ENCODE assay signal across 16 cellular contexts in the genomic region with DNA sequence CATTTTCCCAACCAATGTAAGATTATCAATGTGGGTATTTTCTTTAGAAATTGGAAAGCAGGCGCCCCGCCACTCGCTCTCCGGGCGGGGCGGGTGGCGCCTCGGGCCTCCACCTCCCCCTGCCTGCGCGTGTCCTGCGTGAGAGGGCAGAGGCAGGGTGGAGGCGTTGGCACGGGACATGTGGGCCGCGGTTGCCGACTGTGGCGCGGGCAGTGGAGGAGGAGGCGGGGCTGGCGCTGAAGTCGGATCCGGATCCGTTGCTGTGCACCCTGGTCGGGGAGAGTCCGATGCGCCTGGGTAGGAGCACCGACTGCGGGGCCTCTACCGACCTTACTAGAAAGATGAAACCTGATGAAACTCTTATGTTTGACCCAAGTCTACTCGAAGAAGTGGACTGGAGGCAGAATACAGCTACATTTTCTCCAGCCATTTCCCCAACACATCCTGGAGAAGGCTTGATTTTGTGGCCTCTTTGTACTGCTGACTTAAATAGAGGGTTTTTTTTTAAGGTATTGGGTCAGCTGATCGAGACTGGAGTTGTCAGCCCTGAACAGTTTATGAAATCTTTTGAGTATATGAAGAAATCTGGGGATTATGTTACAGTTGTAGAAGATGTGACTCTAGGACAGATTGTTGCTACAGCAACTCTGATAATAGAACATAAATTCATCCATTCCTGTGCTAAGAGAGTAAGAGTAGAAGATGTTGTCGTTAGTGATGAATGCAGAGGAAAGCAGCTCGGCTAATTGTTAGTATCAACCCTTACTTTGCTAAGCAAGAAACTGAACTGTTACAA. TPM values are rescaled to one million over a fixed set of nuclear protein-coding genes. Genes with fewer than 3 reads are reported as not detected.
DNase-seq lines count a peak whose midpoint lies in the region; ATAC-seq, FAIRE-seq and TF ChIP-seq lines count a peak whose summit lies in the region.
"Had no signal": no experiment of that assay in that cellular context is flagged by ENCODE, and none has a peak within 500 bp of the region (broad histone marks: within the 10 kb centered on the region; RNA-seq: fewer than 3 reads in every experiment).

No MANE protein-coding gene starts in this region.

- TF ChIP-seq CTCF in AG04449 (IDR thresholded peaks at IDR 0.05; ENCODE audit: insufficient read depth, low read length, missing control alignments) (no peak), bronchial epithelial cell (IDR thresholded peaks at IDR 0.05; ENCODE audit: insufficient read depth, low read length, severe bottlenecking) (no peak)

- POLR2A ChIA-PET in AG04449 (lab: Yijun Ruan, JAX): interaction anchor here (0.7 kb wide), 1 partner anchor 89 kb away, joined by 3 read pairs; no protein-coding TSS in a partner anchor

- CTCF ChIA-PET in AG04449 (lab: Yijun Ruan, JAX): interaction anchor here (1.2 kb wide), 1 partner anchor 23 kb away, joined by 3 read pairs; no protein-coding TSS in a partner anchor

- H3K27me3 ChIP-seq in bronchial epithelial cell (ENCODE audit: control insufficient read depth, insufficient read depth, low read length): no peaks in the 10 kb centered on the region
- H3K27me3 ChIP-seq: tibial nerve had no signal

- DNase-seq in AG04449 (ENCODE audit: low read depth, low spot score) (peak; percentile 46), HT-29 (ENCODE audit: low spot score) (peak; percentile 6), bronchial epithelial cell (ENCODE audit: low read depth) (peak; percentile 7), myocyte (ENCODE audit: low read depth) (peak; percentile 35), DMS53 treated with DMSO at 0.1 percent for 48 hours (lab: John Stamatoyannopoulos, UW; ENCODE audit: unreplicated experiment) (no peak), NCI-H1436 (lab: John Stamatoyannopoulos, UW) (no peak), DMS79 treated with DMSO at 0.1 percent for 48 hours (lab: John Stamatoyannopoulos, UW) (no peak)
- DNase-seq: activated CD8-positive, alpha-beta memory T cell treated with anti-CD3 and anti-CD28 coated beads for 24 hours; activated naive CD4-positive, alpha-beta T cell treated with anti-CD3 and anti-CD28 coated beads, Interleukin-2, amount 50 U/mL, for 16 hours; C1 segment of cervical spinal cord; dermis blood vessel endothelial cell; KG1; T-helper 9 cell had no signal

- no peak for FAIRE-seq in bronchial epithelial cell (lab: Jason Lieb, UNC)

- no peaks in the 10 kb centered on the region for H3K36me3 ChIP-seq in bronchial epithelial cell (ENCODE audit: control insufficient read depth, insufficient read depth, low read length)

- no peak for ATAC-seq in GM19328 (IDR thresholded peaks at IDR 0.05; ENCODE audit: unreplicated experiment)
- ATAC-seq: sciatic nerve had no signal

- H3K4me3 ChIP-seq in AG04449 (ENCODE audit: low read depth, low read length) (no peak overlapping the region), bronchial epithelial cell (ENCODE audit: low read depth, low read length) (no peak overlapping the region)
- H3K4me3 ChIP-seq: tibial nerve had no signal

RNA-seq across cellular contexts. Expression of gene PMS1, which starts 37.9 kb away (rescaled TPM):
- total RNA-seq in HT-29 (2014; rRNA removed; shearing (Covaris generic)): 6.9 and 10.4 TPM in 2 replicates
- total RNA-seq in bronchial epithelial cell: 22.3 and 22.6 TPM in 2 replicates
- total RNA-seq in myocyte: 34.1 and 34.2 TPM in 2 replicates
- 9.9 TPM for polyA plus RNA-seq in myocyte (2012)

RNA-seq across cellular contexts. Expression of gene ORMDL1, which starts 38.0 kb away (rescaled TPM):
- 29.6 and 32.9 TPM in 2 replicates for total RNA-seq in HT-29 (2014; rRNA removed; shearing (Covaris generic))
- 38.9 and 46.9 TPM in 2 replicates for total RNA-seq in bronchial epithelial cell
- 92.1 and 96.4 TPM in 2 replicates for total RNA-seq in myocyte
- 60.3 TPM for polyA plus RNA-seq in myocyte (2012)

RNA-seq across cellular contexts. Expression of gene OSGEPL1, which starts 59.6 kb away (rescaled TPM):
- total RNA-seq in HT-29 (2014; rRNA removed; shearing (Covaris generic)): 1.9 and 2.3 TPM in 2 replicates
- total RNA-seq in bronchial epithelial cell: 2.8 and 6.6 TPM in 2 replicates
- total RNA-seq in myocyte: 11.9 and 13.7 TPM in 2 replicates
- 8.0 TPM for polyA plus RNA-seq in myocyte (2012)

Comparison
In these comparisons a context has a peak if more than half of its experiments do, and no peak if none do; other contexts are left out.
1. DNase-seq: peak in AG04449 (single experiment), HT-29 (single experiment), bronchial epithelial cell (single experiment) and myocyte (single experiment); none in DMS53 treated with DMSO at 0.1 percent for 48 hours (single experiment), NCI-H1436 (single experiment) and DMS79 treated with DMSO at 0.1 percent for 48 hours (single experiment).